In genomic region chr1:159945483-159946241, GRCh38 we compare ENCODE assay signal across 1 cellular context.
TF ChIP-seq lines count a peak whose summit lies in the region.

TSS of gene IGSF9 (minus strand) at chr1:159945613. CDS start at chr1:159943454, 2,159 bp downstream.

TF ChIP-seq in WTC11, 78 proteins besides CTCF, POLR2A, EP300 and RAD21 (continued from another document and continues in another):
- TF ChIP-seq ZNF532 (CRISPR knock-in tag; IDR thresholded peaks at IDR 0.05; ENCODE audit: borderline replicate concordance): no peak
- no peak for TF ChIP-seq PRDM15 (CRISPR knock-in tag; IDR thresholded peaks at IDR 0.05)
- TF ChIP-seq TCF7 (CRISPR knock-in tag; IDR thresholded peaks at IDR 0.05; ENCODE audit: low read depth): no peak
- no peak for TF ChIP-seq IRF2 (CRISPR knock-in tag; IDR thresholded peaks at IDR 0.05; ENCODE audit: borderline replicate concordance, low read depth)
- TF ChIP-seq ESRRA (CRISPR knock-in tag; IDR thresholded peaks at IDR 0.05; ENCODE audit: borderline replicate concordance): no peak
- no peak for TF ChIP-seq ZNF138 (CRISPR knock-in tag; conservative IDR thresholded peaks at IDR 0.05)
- peak; percentile 43; the same call in 1 of the 2 replicates for TF ChIP-seq FOXP1 (CRISPR knock-in tag; IDR thresholded peaks at IDR 0.05; ENCODE audit: borderline replicate concordance)
- no peak for TF ChIP-seq AFF4 (CRISPR knock-in tag; IDR thresholded peaks at IDR 0.05; ENCODE audit: borderline replicate concordance)
- peak; percentile 95 for TF ChIP-seq E2F5 (CRISPR knock-in tag; IDR thresholded peaks at IDR 0.05)
- TF ChIP-seq E2F4 (CRISPR knock-in tag; IDR thresholded peaks at IDR 0.05; ENCODE audit: borderline replicate concordance, low read depth): no peak
- no peak for TF ChIP-seq TEAD1 (CRISPR knock-in tag; IDR thresholded peaks at IDR 0.05)
- TF ChIP-seq ZBTB43 (CRISPR knock-in tag; IDR thresholded peaks at IDR 0.05): peak; percentile 63; the same call in 1 of the 2 replicates
- no peak for TF ChIP-seq KAT7 (CRISPR knock-in tag; IDR thresholded peaks at IDR 0.05; ENCODE audit: borderline replicate concordance)
- TF ChIP-seq ZMAT4 (CRISPR knock-in tag; IDR thresholded peaks at IDR 0.05): no peak
- TF ChIP-seq CBFB (CRISPR knock-in tag; IDR thresholded peaks at IDR 0.05; ENCODE audit: low read depth): peak; percentile 0; the same call in 1 of the 2 replicates
- peak; percentile 96 for TF ChIP-seq MAX (CRISPR knock-in tag; IDR thresholded peaks at IDR 0.05)
- no peak for TF ChIP-seq FOXP4 (CRISPR knock-in tag; IDR thresholded peaks at IDR 0.05)
- TF ChIP-seq HMGXB4 (CRISPR knock-in tag; IDR thresholded peaks at IDR 0.05): peak; percentile 40; the same call in 1 of the 2 replicates
- TF ChIP-seq NFATC4 (CRISPR knock-in tag; IDR thresholded peaks at IDR 0.05): no peak
- peak; percentile 61 for TF ChIP-seq ZNF423 (CRISPR knock-in tag; IDR thresholded peaks at IDR 0.05)
- TF ChIP-seq MLX (CRISPR knock-in tag; IDR thresholded peaks at IDR 0.05): no peak
- TF ChIP-seq ZNF671 (CRISPR knock-in tag; IDR thresholded peaks at IDR 0.05): no peak
- TF ChIP-seq ZNF281 (CRISPR knock-in tag; IDR thresholded peaks at IDR 0.05): no peak
- no peak for TF ChIP-seq HMGA2 (CRISPR knock-in tag; IDR thresholded peaks at IDR 0.05)
- TF ChIP-seq ATF3 (CRISPR knock-in tag; conservative IDR thresholded peaks at IDR 0.05): no peak
- no peak for TF ChIP-seq TP53 (CRISPR knock-in tag; IDR thresholded peaks at IDR 0.05)
- TF ChIP-seq ZNF416 (CRISPR knock-in tag; IDR thresholded peaks at IDR 0.05): no peak
